9 cellular contexts compared by ENCODE assay signal in the genomic region with DNA sequence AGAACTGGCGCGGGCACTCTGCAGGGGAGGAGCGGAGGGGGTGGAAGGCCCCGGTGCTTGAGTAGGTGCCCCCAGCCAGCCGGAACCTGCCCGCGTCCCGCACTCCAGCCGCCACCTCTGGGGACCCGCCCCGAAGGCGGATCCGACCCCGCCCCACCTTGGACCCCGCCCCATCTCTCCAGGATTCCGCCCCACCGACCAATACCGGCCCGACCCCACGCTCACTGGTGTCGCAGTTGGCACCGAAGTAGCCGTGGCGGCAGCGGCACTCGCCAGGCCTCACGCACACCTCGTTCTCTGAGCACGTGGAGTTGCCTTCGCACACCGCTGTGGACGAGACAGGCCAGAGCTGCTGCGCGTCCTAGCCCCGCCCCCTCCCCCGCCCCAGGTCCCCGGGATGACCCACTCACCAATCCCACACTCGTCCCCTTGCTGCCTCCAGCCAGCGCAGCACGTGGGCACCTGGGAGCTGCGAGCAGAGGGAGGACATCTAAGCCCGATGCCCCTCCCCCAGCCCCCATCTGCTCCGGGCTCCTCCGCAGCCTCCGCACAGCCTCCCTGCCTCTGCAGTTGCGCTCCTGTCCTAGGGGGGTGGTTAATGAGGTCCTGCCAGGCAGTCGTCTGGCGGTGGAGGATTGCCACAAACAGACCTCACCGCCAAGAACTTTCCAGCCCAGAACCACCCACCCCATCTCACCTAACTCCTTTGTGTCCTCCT. TPM values are rescaled to one million over a fixed set of nuclear protein-coding genes. Genes with fewer than 3 reads are reported as not detected.
DNase-seq lines count a peak whose midpoint lies in the region; ATAC-seq and TF ChIP-seq lines count a peak whose summit lies in the region.
"Had no signal": no experiment of that assay in that cellular context is flagged by ENCODE, and none has a peak within 500 bp of the region (broad histone marks: within the 10 kb centered on the region; RNA-seq: fewer than 3 reads in every experiment).

No MANE protein-coding gene starts in this region.

- TF ChIP-seq CTCF in WTC11 (IDR thresholded peaks at IDR 0.05) = no peak
- no peak for TF ChIP-seq CTCF in gastroesophageal sphincter (IDR thresholded peaks at IDR 0.05)

- peaks cover 0 to 63% (median 14%) of the 10 kb centered on the region in 3 donors for H3K4me1 ChIP-seq in gastroesophageal sphincter

- no peak overlapping the region for H3K27ac ChIP-seq in gastroesophageal sphincter

- peak overlapping the region in 1 of 2 donors; percentile 36 for H3K4me3 ChIP-seq in gastroesophageal sphincter
- H3K4me3 ChIP-seq: HAP-1 had no signal

- H3K9me3 Mint-ChIP-seq in WTC11 = no peaks in the 10 kb centered on the region
- H3K9me3 Mint-ChIP-seq in stimulated activated effector memory CD8-positive, alpha-beta T cell treated with anti-CD3 and anti-CD28 coated beads, Interleukin-12 subunit alpha, Interleukin-12 subunit beta, amount 100 ng/mL, for 72 hours = no peaks in the 10 kb centered on the region

- peaks cover 9% of the 10 kb centered on the region for H3K36me3 Mint-ChIP-seq in WTC11
- H3K36me3 Mint-ChIP-seq in stimulated activated effector memory CD8-positive, alpha-beta T cell treated with anti-CD3 and anti-CD28 coated beads, Interleukin-12 subunit alpha, Interleukin-12 subunit beta, amount 100 ng/mL, for 72 hours = no peaks in the 10 kb centered on the region

- H3K4me3 Mint-ChIP-seq in WTC11 = peak overlapping the region; percentile 66
- H3K4me3 Mint-ChIP-seq in stimulated activated effector memory CD8-positive, alpha-beta T cell treated with anti-CD3 and anti-CD28 coated beads, Interleukin-12 subunit alpha, Interleukin-12 subunit beta, amount 100 ng/mL, for 72 hours = peak overlapping the region; percentile 80

- H3K4me1 Mint-ChIP-seq in WTC11 = peaks cover 21% of the 10 kb centered on the region
- peaks cover 30% of the 10 kb centered on the region for H3K4me1 Mint-ChIP-seq in stimulated activated effector memory CD8-positive, alpha-beta T cell treated with anti-CD3 and anti-CD28 coated beads, Interleukin-12 subunit alpha, Interleukin-12 subunit beta, amount 100 ng/mL, for 72 hours

- CTCF ChIA-PET in WTC11 (lab: Charles Lee) = interaction anchor here (1.0 to 5.7 kb wide), 5 partner anchors 14 to 275 kb away, joined by 3 to 31 read pairs (median 4); no protein-coding TSS in a partner anchor

- ATAC-seq in WTC11 (peak; percentile 42), gastroesophageal sphincter (no peak)
- no peak for ATAC-seq in stimulated activated effector memory CD8-positive, alpha-beta T cell treated with anti-CD3 and anti-CD28 coated beads, Interleukin-12 subunit alpha, Interleukin-12 subunit beta, amount 100 ng/mL, for 72 hours

- DNase-seq in NCI-H82 (lab: John Stamatoyannopoulos, UW) (peak; percentile 22), NCI-H82 treated with DMSO at 0.1 percent for 48 hours (lab: John Stamatoyannopoulos, UW; ENCODE audit: unreplicated experiment) (no peak), WTC11 (ENCODE audit: low spot score) (peak; percentile 51), iPS-NIHi11 (ENCODE audit: low spot score) (peak; percentile 69), NCI-H774 (lab: John Stamatoyannopoulos, UW) (no peak), NOMO-1 treated with DMSO at 0.1 percent for 48 hours (lab: John Stamatoyannopoulos, UW; ENCODE audit: unreplicated experiment) (no peak)
- DNase-seq in stimulated activated effector memory CD8-positive, alpha-beta T cell treated with anti-CD3 and anti-CD28 coated beads, Interleukin-12 subunit alpha, Interleukin-12 subunit beta, amount 100 ng/mL, for 72 hours (ENCODE audit: low spot score in 2 of 2) = no peak

- peaks cover 20% of the 10 kb centered on the region for H3K27me3 ChIP-seq in gastroesophageal sphincter

- no CpG with 5 or more reads among the region's 49 CpGs for WGBS in gastroesophageal sphincter (ENCODE audit: low coverage in 1 of 2), 2 donors

- peaks cover 0 to 41% of the 10 kb centered on the region in 2 donors for H3K36me3 ChIP-seq in gastroesophageal sphincter

- no peak for TF ChIP-seq EP300 in gastroesophageal sphincter (IDR thresholded peaks at IDR 0.05)

- no peak overlapping the region for H3K27ac Mint-ChIP-seq in WTC11
- no peak overlapping the region for H3K27ac Mint-ChIP-seq in stimulated activated effector memory CD8-positive, alpha-beta T cell treated with anti-CD3 and anti-CD28 coated beads, Interleukin-12 subunit alpha, Interleukin-12 subunit beta, amount 100 ng/mL, for 72 hours

- POLR2A ChIA-PET in WTC11 (lab: Charles Lee) = no interaction called here

- no peaks in the 10 kb centered on the region for H3K9me3 ChIP-seq in gastroesophageal sphincter
- H3K9me3 ChIP-seq: HAP-1 had no signal

- no peak for TF ChIP-seq POLR2A in gastroesophageal sphincter (IDR thresholded peaks at IDR 0.05)

- peaks cover 65% of the 10 kb centered on the region for H3K27me3 Mint-ChIP-seq in WTC11 (ENCODE audit: low read depth)

TF ChIP-seq in WTC11, 78 proteins besides CTCF, POLR2A, EP300 and RAD21 (continues in another document):
- TF ChIP-seq NFYB (CRISPR knock-in tag; conservative IDR thresholded peaks at IDR 0.05; ENCODE audit: low read depth) = no peak; the same call in 1 of the 2 replicates
- TF ChIP-seq ZNF219 (CRISPR knock-in tag; IDR thresholded peaks at IDR 0.05; ENCODE audit: borderline replicate concordance) = no peak
- no peak for TF ChIP-seq FOXP1 (CRISPR knock-in tag; IDR thresholded peaks at IDR 0.05; ENCODE audit: borderline replicate concordance)
- TF ChIP-seq, protein P1, sequence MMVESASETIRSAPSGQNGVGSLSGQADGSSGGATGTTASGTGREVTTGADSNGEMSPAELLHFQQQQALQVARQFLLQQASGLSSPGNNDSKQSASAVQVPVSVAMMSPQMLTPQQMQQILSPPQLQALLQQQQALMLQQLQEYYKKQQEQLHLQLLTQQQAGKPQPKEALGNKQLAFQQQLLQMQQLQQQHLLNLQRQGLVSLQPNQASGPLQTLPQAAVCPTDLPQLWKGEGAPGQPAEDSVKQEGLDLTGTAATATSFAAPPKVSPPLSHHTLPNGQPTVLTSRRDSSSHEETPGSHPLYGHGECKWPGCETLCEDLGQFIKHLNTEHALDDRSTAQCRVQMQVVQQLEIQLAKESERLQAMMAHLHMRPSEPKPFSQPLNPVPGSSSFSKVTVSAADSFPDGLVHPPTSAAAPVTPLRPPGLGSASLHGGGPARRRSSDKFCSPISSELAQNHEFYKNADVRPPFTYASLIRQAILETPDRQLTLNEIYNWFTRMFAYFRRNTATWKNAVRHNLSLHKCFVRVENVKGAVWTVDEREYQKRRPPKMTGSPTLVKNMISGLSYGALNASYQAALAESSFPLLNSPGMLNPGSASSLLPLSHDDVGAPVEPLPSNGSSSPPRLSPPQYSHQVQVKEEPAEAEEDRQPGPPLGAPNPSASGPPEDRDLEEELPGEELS (CRISPR knock-in tag; IDR thresholded peaks at IDR 0.05) = no peak; the same call in 1 of the 2 replicates
- TF ChIP-seq ATF1 (CRISPR knock-in tag; IDR thresholded peaks at IDR 0.05) = 0 out of 2 replicates have a peak, but pooled peaks have one; percentile 2
- TF ChIP-seq, protein P2, sequence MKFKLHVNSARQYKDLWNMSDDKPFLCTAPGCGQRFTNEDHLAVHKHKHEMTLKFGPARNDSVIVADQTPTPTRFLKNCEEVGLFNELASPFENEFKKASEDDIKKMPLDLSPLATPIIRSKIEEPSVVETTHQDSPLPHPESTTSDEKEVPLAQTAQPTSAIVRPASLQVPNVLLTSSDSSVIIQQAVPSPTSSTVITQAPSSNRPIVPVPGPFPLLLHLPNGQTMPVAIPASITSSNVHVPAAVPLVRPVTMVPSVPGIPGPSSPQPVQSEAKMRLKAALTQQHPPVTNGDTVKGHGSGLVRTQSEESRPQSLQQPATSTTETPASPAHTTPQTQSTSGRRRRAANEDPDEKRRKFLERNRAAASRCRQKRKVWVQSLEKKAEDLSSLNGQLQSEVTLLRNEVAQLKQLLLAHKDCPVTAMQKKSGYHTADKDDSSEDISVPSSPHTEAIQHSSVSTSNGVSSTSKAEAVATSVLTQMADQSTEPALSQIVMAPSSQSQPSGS (CRISPR knock-in tag; IDR thresholded peaks at IDR 0.05; ENCODE audit: borderline replicate concordance, low read depth) = no peak
- TF ChIP-seq, protein P3, sequence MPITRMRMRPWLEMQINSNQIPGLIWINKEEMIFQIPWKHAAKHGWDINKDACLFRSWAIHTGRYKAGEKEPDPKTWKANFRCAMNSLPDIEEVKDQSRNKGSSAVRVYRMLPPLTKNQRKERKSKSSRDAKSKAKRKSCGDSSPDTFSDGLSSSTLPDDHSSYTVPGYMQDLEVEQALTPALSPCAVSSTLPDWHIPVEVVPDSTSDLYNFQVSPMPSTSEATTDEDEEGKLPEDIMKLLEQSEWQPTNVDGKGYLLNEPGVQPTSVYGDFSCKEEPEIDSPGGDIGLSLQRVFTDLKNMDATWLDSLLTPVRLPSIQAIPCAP (CRISPR knock-in tag; IDR thresholded peaks at IDR 0.05) = no peak
- TF ChIP-seq RELA (CRISPR knock-in tag; IDR thresholded peaks at IDR 0.05; ENCODE audit: borderline replicate concordance) = no peak
- TF ChIP-seq NFE2L1 (CRISPR knock-in tag; IDR thresholded peaks at IDR 0.05) = 0 out of 2 replicates have a peak, but pooled peaks have one; percentile 32
- TF ChIP-seq FOXJ3 (CRISPR knock-in tag; IDR thresholded peaks at IDR 0.05; ENCODE audit: borderline replicate concordance) = no peak
- no peak for TF ChIP-seq CREM (CRISPR knock-in tag; IDR thresholded peaks at IDR 0.05)
- TF ChIP-seq HMGA2 (CRISPR knock-in tag; IDR thresholded peaks at IDR 0.05) = no peak
- TF ChIP-seq, protein P4, sequence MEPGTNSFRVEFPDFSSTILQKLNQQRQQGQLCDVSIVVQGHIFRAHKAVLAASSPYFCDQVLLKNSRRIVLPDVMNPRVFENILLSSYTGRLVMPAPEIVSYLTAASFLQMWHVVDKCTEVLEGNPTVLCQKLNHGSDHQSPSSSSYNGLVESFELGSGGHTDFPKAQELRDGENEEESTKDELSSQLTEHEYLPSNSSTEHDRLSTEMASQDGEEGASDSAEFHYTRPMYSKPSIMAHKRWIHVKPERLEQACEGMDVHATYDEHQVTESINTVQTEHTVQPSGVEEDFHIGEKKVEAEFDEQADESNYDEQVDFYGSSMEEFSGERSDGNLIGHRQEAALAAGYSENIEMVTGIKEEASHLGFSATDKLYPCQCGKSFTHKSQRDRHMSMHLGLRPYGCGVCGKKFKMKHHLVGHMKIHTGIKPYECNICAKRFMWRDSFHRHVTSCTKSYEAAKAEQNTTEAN (CRISPR knock-in tag; IDR thresholded peaks at IDR 0.05) = 0 out of 2 replicates have a peak, but pooled peaks have one; percentile 53

RNA-seq across cellular contexts. Expression of a gene that starts 5.9 kb away (rescaled TPM):
- total RNA-seq in WTC11 (2021) (17.4 to 26.3 TPM (median 17.5 TPM) in 3 replicates), gastroesophageal sphincter (10 to 100 TPM; 14.8 to 25.3 (median 20.1) TPM)

RNA-seq across cellular contexts. Expression of a gene that starts 37.7 kb away (rescaled TPM):
- total RNA-seq in WTC11 (2021) (56.5 to 62.8 TPM (median 61.7 TPM) in 3 replicates), gastroesophageal sphincter (10 to 100 TPM in 3 of 4 donors, 1 to 10 TPM in 1; 8.6 to 19.9 (median 11.1) TPM)

Comparison
In these comparisons a context has a peak if more than half of its experiments do, and no peak if none do; other contexts are left out.
1. DNase-seq: peak in NCI-H82 (single experiment), WTC11 (single experiment) and iPS-NIHi11 (single experiment); none in NCI-H82 treated with DMSO at 0.1 percent for 48 hours (single experiment), stimulated activated effector memory CD8-positive, alpha-beta T cell treated with anti-CD3 and anti-CD28 coated beads, Interleukin-12 subunit alpha, Interleukin-12 subunit beta, amount 100 ng/mL, for 72 hours (0 of 2), NCI-H774 (single experiment) and NOMO-1 treated with DMSO at 0.1 percent for 48 hours (single experiment).